Comparison of ENCODE assay signal across 1 cellular context in the genomic region with DNA sequence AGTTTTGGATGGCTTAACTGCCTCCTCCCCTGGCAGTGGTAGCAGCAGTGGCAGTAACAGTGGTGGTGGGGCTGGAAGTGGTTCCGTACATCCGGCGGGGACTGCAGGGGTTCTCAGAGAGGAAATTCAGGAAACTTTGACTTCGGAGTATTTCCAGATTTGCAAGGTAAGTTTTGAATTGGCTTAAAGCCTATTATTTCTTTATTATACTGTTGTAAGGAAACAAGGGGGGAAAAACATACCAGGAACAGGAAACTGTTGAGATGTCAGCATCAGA.
TF ChIP-seq lines count a peak whose summit lies in the region.

No MANE protein-coding gene starts in this region.

TF ChIP-seq in HEK293, 187 proteins besides CTCF, POLR2A, EP300 and RAD21 (continued from another document):
- TF ChIP-seq, protein P1, sequence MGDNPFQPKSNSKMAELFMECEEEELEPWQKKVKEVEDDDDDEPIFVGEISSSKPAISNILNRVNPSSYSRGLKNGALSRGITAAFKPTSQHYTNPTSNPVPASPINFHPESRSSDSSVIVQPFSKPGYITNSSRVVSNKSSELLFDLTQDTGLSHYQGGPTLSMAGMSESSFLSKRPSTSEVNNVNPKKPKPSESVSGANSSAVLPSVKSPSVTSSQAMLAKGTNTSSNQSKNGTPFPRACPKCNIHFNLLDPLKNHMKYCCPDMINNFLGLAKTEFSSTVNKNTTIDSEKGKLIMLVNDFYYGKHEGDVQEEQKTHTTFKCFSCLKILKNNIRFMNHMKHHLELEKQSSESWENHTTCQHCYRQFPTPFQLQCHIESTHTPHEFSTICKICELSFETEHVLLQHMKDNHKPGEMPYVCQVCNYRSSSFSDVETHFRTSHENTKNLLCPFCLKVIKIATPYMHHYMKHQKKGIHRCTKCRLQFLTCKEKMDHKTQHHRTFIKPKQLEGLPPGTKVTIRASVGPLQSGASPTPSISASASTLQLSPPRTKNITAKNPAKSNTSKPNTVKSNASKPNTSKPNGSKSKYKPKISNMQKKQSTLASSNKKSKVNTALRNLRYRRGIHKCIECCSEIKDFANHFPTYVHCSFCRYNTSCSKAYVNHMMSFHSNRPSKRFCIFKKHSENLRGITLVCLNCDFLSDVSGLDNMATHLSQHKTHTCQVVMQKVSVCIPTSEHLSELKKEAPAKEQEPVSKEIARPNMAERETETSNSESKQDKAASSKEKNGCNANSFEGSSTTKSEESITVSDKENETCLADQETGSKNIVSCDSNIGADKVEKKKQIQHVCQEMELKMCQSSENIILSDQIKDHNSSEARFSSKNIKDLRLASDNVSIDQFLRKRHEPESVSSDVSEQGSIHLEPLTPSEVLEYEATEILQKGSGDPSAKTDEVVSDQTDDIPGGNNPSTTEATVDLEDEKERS (tag by site-specific recombination; IDR thresholded peaks at IDR 0.05): no peak
- TF ChIP-seq, protein P2, sequence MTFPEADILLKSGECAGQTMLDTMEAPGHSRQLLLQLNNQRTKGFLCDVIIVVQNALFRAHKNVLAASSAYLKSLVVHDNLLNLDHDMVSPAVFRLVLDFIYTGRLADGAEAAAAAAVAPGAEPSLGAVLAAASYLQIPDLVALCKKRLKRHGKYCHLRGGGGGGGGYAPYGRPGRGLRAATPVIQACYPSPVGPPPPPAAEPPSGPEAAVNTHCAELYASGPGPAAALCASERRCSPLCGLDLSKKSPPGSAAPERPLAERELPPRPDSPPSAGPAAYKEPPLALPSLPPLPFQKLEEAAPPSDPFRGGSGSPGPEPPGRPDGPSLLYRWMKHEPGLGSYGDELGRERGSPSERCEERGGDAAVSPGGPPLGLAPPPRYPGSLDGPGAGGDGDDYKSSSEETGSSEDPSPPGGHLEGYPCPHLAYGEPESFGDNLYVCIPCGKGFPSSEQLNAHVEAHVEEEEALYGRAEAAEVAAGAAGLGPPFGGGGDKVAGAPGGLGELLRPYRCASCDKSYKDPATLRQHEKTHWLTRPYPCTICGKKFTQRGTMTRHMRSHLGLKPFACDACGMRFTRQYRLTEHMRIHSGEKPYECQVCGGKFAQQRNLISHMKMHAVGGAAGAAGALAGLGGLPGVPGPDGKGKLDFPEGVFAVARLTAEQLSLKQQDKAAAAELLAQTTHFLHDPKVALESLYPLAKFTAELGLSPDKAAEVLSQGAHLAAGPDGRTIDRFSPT (tag by site-specific recombination; IDR thresholded peaks at IDR 0.05): no peak
- no peak for TF ChIP-seq ZNF221 (tag by site-specific recombination; IDR thresholded peaks at IDR 0.05; ENCODE audit: borderline replicate concordance)
- no peak for TF ChIP-seq SETDB1 (IDR thresholded peaks at IDR 0.05; ENCODE audit: insufficient read length, low read length)
